Comparison of ENCODE assay signal across 1 cellular context in genomic region chr1:16475771-16476770, GRCh38.
A peak's percentile ranks its signal among the peaks of the same experiment; 100 is the strongest.
TF ChIP-seq lines count a peak whose summit lies in the region.

No MANE protein-coding gene starts in this region.

TF ChIP-seq in HEK293, 187 proteins besides CTCF, POLR2A, EP300 and RAD21:
- TF ChIP-seq EGR2 (tag by site-specific recombination; IDR thresholded peaks at IDR 0.05; ENCODE audit: low read depth) = peak; percentile 20; the same call in 1 of the 2 replicates
